ENCODE assay signal across 14 cellular contexts in the genomic region with DNA sequence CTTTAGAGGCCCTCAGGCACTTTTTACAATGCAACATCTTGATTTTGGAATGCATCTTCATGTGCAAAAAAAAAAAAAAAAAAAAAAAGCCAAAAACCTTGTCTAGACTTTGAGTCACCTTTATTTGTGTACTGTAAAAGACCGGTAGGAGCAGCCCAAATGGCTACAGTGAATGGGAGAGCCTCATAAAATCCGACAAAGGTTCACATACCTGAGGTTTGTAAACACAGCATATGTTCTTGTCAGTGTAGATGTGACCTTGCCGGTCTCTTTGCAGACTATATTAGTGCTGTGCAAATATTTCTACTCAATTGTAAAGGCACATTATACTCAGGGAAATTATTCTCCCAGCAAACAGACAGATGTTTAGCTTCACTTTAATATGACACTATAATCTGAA.
"Had no signal": no experiment of that assay in that cellular context is flagged by ENCODE, and none has a peak within 500 bp of the region (broad histone marks: within the 10 kb centered on the region; RNA-seq: fewer than 3 reads in every experiment).

No MANE protein-coding gene starts in this region.

- H3K9me3 ChIP-seq: gastrocnemius medialis, lower lobe of right lung, right atrium auricular region, tibial artery had no signal

- H3K36me3 ChIP-seq: gastrocnemius medialis, lower lobe of right lung, right atrium auricular region, tibial artery had no signal

- DNase-seq: activated CD4-positive, alpha-beta T cell treated with anti-CD3 and anti-CD28 coated beads, Interleukin-2, amount 50 U/mL, for 1 hour; activated CD4-positive, CD25-positive, alpha-beta regulatory T cell; activated naive CD4-positive, alpha-beta T cell treated with anti-CD3 and anti-CD28 coated beads for 36 hours; activated T-cell treated with anti-CD3 and anti-CD28 coated beads for 4 hours; caudate nucleus; effector CD8-positive, alpha-beta T cell; gastrocnemius medialis; lower lobe of right lung; small intestine; tibial artery had no signal

- H3K4me3 ChIP-seq: coronary artery, gastrocnemius medialis, lower lobe of right lung, right atrium auricular region, tibial artery had no signal

- ATAC-seq: activated T-helper 17 cell treated with anti-CD3 and anti-CD28 coated beads, Interleukin-2, amount 50 U/mL, for 72 hours; gastrocnemius medialis; lower lobe of right lung; stimulated activated effector memory CD8-positive, alpha-beta T cell treated with anti-CD3 and anti-CD28 coated beads, Interleukin-12 subunit alpha, Interleukin-12 subunit beta, amount 100 ng/mL, for 72 hours had no signal

- H3K27me3 ChIP-seq: gastrocnemius medialis, right atrium auricular region, tibial artery had no signal

- H3K4me1 ChIP-seq: gastrocnemius medialis, lower lobe of right lung, right atrium auricular region, tibial artery had no signal

- H3K27ac ChIP-seq: coronary artery, gastrocnemius medialis, lower lobe of right lung, right atrium auricular region, tibial artery had no signal
